ENCODE assay signal across 40 cellular contexts in the genomic region with DNA sequence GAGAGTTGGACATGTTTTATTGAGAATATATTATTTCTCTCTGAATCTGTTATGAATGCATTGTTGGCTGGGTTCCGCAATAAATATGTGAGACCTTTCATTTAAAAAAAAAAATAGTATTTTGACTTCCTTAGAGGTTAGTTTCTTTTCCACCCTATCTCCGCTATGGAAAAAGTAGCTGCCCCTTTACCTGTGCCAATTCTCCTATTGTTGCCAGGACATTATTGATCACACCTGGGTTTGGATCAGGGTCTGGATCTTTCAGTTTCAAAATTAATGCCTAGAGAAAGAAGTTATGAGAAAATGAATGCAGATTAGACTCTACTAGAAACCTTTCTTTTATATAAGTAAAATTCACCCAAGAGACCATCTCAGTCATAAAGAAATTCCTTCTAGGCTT. TPM values are rescaled to one million over a fixed set of nuclear protein-coding genes. Genes with fewer than 3 reads are reported as not detected.
"Had no signal": no experiment of that assay in that cellular context is flagged by ENCODE, and none has a peak within 500 bp of the region (broad histone marks: within the 10 kb centered on the region; RNA-seq: fewer than 3 reads in every experiment).

No MANE protein-coding gene starts in this region.

- H3K4me3 ChIP-seq: adrenal gland, ascending aorta, body of pancreas, breast epithelium, cardiac muscle cell had no signal

- H3K4me3 Mint-ChIP-seq: activated naive CD4-positive, alpha-beta T cell treated with anti-CD3 and anti-CD28 coated beads for 36 hours; activated naive CD4-positive, alpha-beta T cell treated with anti-CD3 and anti-CD28 coated beads, Interleukin-2, amount 10 ng/mL, durations not matched to agents 7 days and 5 days; activated naive CD8-positive, alpha-beta T cell; activated naive CD8-positive, alpha-beta T cell treated with anti-CD3 and anti-CD28 coated beads for 36 hours; activated naive CD8-positive, alpha-beta T cell treated with anti-CD3 and anti-CD28 coated beads, Interleukin-2, amount 10 ng/mL, durations not matched to agents 7 days and 5 days; activated naive CD8-positive, alpha-beta T cell treated with anti-CD3 and anti-CD28 coated beads, Interleukin-2, amount 50 U/mL, for 24 hours; activated T-cell treated with anti-CD3 and anti-CD28 coated beads, Interleukin-2, amount 50 U/mL, for 24 hours; activated T-cell treated with anti-CD3 and anti-CD28 coated beads, Interleukin-2, amount 50 U/mL, for 4 hours; activated T-cell treated with anti-CD3 and anti-CD28 coated beads, Interleukin-2, amount 50 U/mL, for 72 hours; activated T-helper 1 cell treated with anti-CD3 and anti-CD28 coated beads, Interleukin-12 subunit alpha, Interleukin-12 subunit beta, Interleukin-2, Interleukin-4 antibody, amounts not matched to agents 30 ng/mL and 10 ng/mL and 1 ng/mL, durations not matched to agents 14 hours and 24 hours and 36 hours; activated T-helper 17 cell treated with anti-CD3 and anti-CD28 coated beads, Interleukin-2, amount 50 U/mL, for 72 hours; brain; central memory CD8-positive, alpha-beta T cell had no signal

- ATAC-seq: activated naive CD4-positive, alpha-beta T cell treated with anti-CD3 and anti-CD28 coated beads, Interleukin-2, amount 50 U/mL, for 72 hours; activated naive CD8-positive, alpha-beta T cell treated with anti-CD3 and anti-CD28 coated beads, Interleukin-2, amount 50 U/mL, for 24 hours; activated T-cell treated with anti-CD3 and anti-CD28 coated beads, Interleukin-2, amount 50 U/mL, for 4 hours; activated T-cell treated with anti-CD3 and anti-CD28 coated beads, Interleukin-2, amount 50 U/mL, for 72 hours; activated T-helper 17 cell treated with anti-CD3 and anti-CD28 coated beads, Interleukin-2, amount 50 U/mL, for 72 hours; body of pancreas had no signal

- H3K27ac Mint-ChIP-seq: activated naive CD4-positive, alpha-beta T cell treated with anti-CD3 and anti-CD28 coated beads for 36 hours; activated naive CD4-positive, alpha-beta T cell treated with anti-CD3 and anti-CD28 coated beads, Interleukin-2, amount 10 ng/mL, durations not matched to agents 7 days and 5 days; activated naive CD8-positive, alpha-beta T cell; activated naive CD8-positive, alpha-beta T cell treated with anti-CD3 and anti-CD28 coated beads for 36 hours; activated naive CD8-positive, alpha-beta T cell treated with anti-CD3 and anti-CD28 coated beads, Interleukin-2, amount 10 ng/mL, durations not matched to agents 7 days and 5 days; activated naive CD8-positive, alpha-beta T cell treated with anti-CD3 and anti-CD28 coated beads, Interleukin-2, amount 50 U/mL, for 24 hours; activated T-cell treated with anti-CD3 and anti-CD28 coated beads, Interleukin-2, amount 50 U/mL, for 24 hours; activated T-cell treated with anti-CD3 and anti-CD28 coated beads, Interleukin-2, amount 50 U/mL, for 72 hours; activated T-helper 1 cell treated with anti-CD3 and anti-CD28 coated beads, Interleukin-12 subunit alpha, Interleukin-12 subunit beta, Interleukin-2, Interleukin-4 antibody, amounts not matched to agents 30 ng/mL and 10 ng/mL and 1 ng/mL, durations not matched to agents 14 hours and 24 hours and 36 hours; activated T-helper 2 cell treated with anti-CD3 and anti-CD28 coated beads, Interferon-gamma antibody, Interleukin-2, Interleukin-4, amounts not matched to agents 10 μg/mL and 5 μg/mL and 100 μg/mL, durations not matched to agents 14 hours and 24 hours and 36 hours; brain had no signal

- H3K4me1 Mint-ChIP-seq: activated naive CD8-positive, alpha-beta T cell treated with anti-CD3 and anti-CD28 coated beads for 36 hours; brain; central memory CD8-positive, alpha-beta T cell had no signal

- H3K27me3 ChIP-seq: adrenal gland, ascending aorta, body of pancreas, brain microvascular endothelial cell, breast epithelium, cardiac muscle cell had no signal

- DNase-seq: activated effector memory CD4-positive, alpha-beta T cell treated with anti-CD3 and anti-CD28 coated beads, Interleukin-2, amount 50 U/mL, for 16 hours; activated effector memory CD4-positive, alpha-beta T cell treated with Interleukin-2 at 50 U/mL for 16 hours; activated gamma-delta T cell; activated gamma-delta T cell treated with Interleukin-2 at 50 U/mL for 16 hours; activated naive CD4-positive, alpha-beta T cell treated with anti-CD3 and anti-CD28 coated beads for 36 hours; activated naive CD4-positive, alpha-beta T cell treated with anti-CD3 and anti-CD28 coated beads, Interleukin-2, amount 10 ng/mL, durations not matched to agents 7 days and 5 days; activated naive CD4-positive, alpha-beta T cell treated with anti-CD3 and anti-CD28 coated beads, Interleukin-2, amount 50 U/mL, for 16 hours; activated naive CD4-positive, alpha-beta T cell treated with Interleukin-2 at 50 U/mL for 16 hours; activated naive CD8-positive, alpha-beta T cell treated with anti-CD3 and anti-CD28 coated beads for 36 hours; activated naive CD8-positive, alpha-beta T cell treated with anti-CD3 and anti-CD28 coated beads, Interleukin-2, amount 10 ng/mL, durations not matched to agents 7 days and 5 days; activated naive CD8-positive, alpha-beta T cell treated with anti-CD3 and anti-CD28 coated beads, Interleukin-2, amount 50 U/mL, for 24 hours; activated T-cell treated with anti-CD3 and anti-CD28 coated beads for 4 hours; activated T-cell treated with anti-CD3 and anti-CD28 coated beads, Interleukin-2, amount 50 U/mL, for 1 hour; activated T-cell treated with anti-CD3 and anti-CD28 coated beads, Interleukin-2, amount 50 U/mL, for 24 hours; activated T-cell treated with anti-CD3 and anti-CD28 coated beads, Interleukin-2, amount 50 U/mL, for 4 hours; activated T-cell treated with anti-CD3 and anti-CD28 coated beads, Interleukin-2, amount 50 U/mL, for 48 hours; activated T-cell treated with anti-CD3 and anti-CD28 coated beads, Interleukin-2, amount 50 U/mL, for 72 hours; adrenal gland; amniotic stem cell; amygdala; anterior cingulate cortex; aorta; body of pancreas; brain microvascular endothelial cell; caudate nucleus; central memory CD4-positive, alpha-beta T cell; cerebellar nuclear complex had no signal

- H3K27me3 Mint-ChIP-seq: activated naive CD4-positive, alpha-beta T cell treated with anti-CD3 and anti-CD28 coated beads, Interleukin-2, amount 10 ng/mL, durations not matched to agents 7 days and 5 days; activated naive CD8-positive, alpha-beta T cell; activated naive CD8-positive, alpha-beta T cell treated with anti-CD3 and anti-CD28 coated beads for 36 hours; activated naive CD8-positive, alpha-beta T cell treated with anti-CD3 and anti-CD28 coated beads, Interleukin-2, amount 10 ng/mL, durations not matched to agents 7 days and 5 days; activated naive CD8-positive, alpha-beta T cell treated with anti-CD3 and anti-CD28 coated beads, Interleukin-2, amount 50 U/mL, for 24 hours; activated T-cell treated with anti-CD3 and anti-CD28 coated beads, Interleukin-2, amount 50 U/mL, for 24 hours; activated T-helper 17 cell treated with anti-CD3 and anti-CD28 coated beads, Interleukin-2, amount 50 U/mL, for 72 hours; brain; central memory CD8-positive, alpha-beta T cell had no signal

- H3K27ac ChIP-seq: adrenal gland, ascending aorta, body of pancreas, brain microvascular endothelial cell, breast epithelium, cardiac muscle cell had no signal

- H3K4me1 ChIP-seq: adrenal gland, ascending aorta, body of pancreas, breast epithelium had no signal

- FAIRE-seq: astrocyte, bronchial epithelial cell had no signal

- H3K9me3 ChIP-seq: adrenal gland, ascending aorta, body of pancreas, breast epithelium had no signal

- H3K9me3 Mint-ChIP-seq: activated naive CD4-positive, alpha-beta T cell treated with anti-CD3 and anti-CD28 coated beads for 36 hours; activated naive CD4-positive, alpha-beta T cell treated with anti-CD3 and anti-CD28 coated beads, Interleukin-2, amount 10 ng/mL, durations not matched to agents 7 days and 5 days; activated naive CD4-positive, alpha-beta T cell treated with anti-CD3 and anti-CD28 coated beads, Interleukin-2, amount 50 U/mL, for 72 hours; activated naive CD8-positive, alpha-beta T cell treated with anti-CD3 and anti-CD28 coated beads for 36 hours; activated naive CD8-positive, alpha-beta T cell treated with anti-CD3 and anti-CD28 coated beads, Interleukin-2, amount 10 ng/mL, durations not matched to agents 7 days and 5 days; activated naive CD8-positive, alpha-beta T cell treated with anti-CD3 and anti-CD28 coated beads, Interleukin-2, amount 50 U/mL, for 24 hours; activated T-cell treated with anti-CD3 and anti-CD28 coated beads, Interleukin-2, amount 50 U/mL, for 24 hours; activated T-cell treated with anti-CD3 and anti-CD28 coated beads, Interleukin-2, amount 50 U/mL, for 4 hours; activated T-cell treated with anti-CD3 and anti-CD28 coated beads, Interleukin-2, amount 50 U/mL, for 72 hours; activated T-helper 1 cell treated with anti-CD3 and anti-CD28 coated beads, Interleukin-12 subunit alpha, Interleukin-12 subunit beta, Interleukin-2, Interleukin-4 antibody, amounts not matched to agents 30 ng/mL and 10 ng/mL and 1 ng/mL, durations not matched to agents 14 hours and 24 hours and 36 hours; activated T-helper 17 cell treated with anti-CD3 and anti-CD28 coated beads, Interleukin-2, amount 50 U/mL, for 72 hours; activated T-helper 2 cell treated with anti-CD3 and anti-CD28 coated beads, Interferon-gamma antibody, Interleukin-2, Interleukin-4, amounts not matched to agents 10 μg/mL and 5 μg/mL and 100 μg/mL, durations not matched to agents 14 hours and 24 hours and 36 hours; brain; central memory CD8-positive, alpha-beta T cell had no signal

RNA-seq across cellular contexts. Expression of gene ANGPTL7, which starts 44.1 kb away (rescaled TPM):
- total RNA-seq: activated naive CD4-positive, alpha-beta T cell treated with anti-CD3 and anti-CD28 coated beads for 36 hours; activated naive CD4-positive, alpha-beta T cell treated with anti-CD3 and anti-CD28 coated beads, Interleukin-2, amount 50 U/mL, for 72 hours; activated naive CD8-positive, alpha-beta T cell treated with anti-CD3 and anti-CD28 coated beads for 36 hours; activated naive CD8-positive, alpha-beta T cell treated with anti-CD3 and anti-CD28 coated beads, Interleukin-2, amount 10 ng/mL, durations not matched to agents 7 days and 5 days; activated T-cell treated with anti-CD3 and anti-CD28 coated beads, Interleukin-2, amount 50 U/mL, for 4 hours; activated T-cell treated with anti-CD3 and anti-CD28 coated beads, Interleukin-2, amount 50 U/mL, for 72 hours; activated T-helper 1 cell treated with anti-CD3 and anti-CD28 coated beads, Interleukin-12 subunit alpha, Interleukin-12 subunit beta, Interleukin-2, Interleukin-4 antibody, amounts not matched to agents 30 ng/mL and 10 ng/mL and 1 ng/mL, durations not matched to agents 14 hours and 24 hours and 36 hours; activated T-helper 17 cell treated with anti-CD3 and anti-CD28 coated beads, Interleukin-2, amount 50 U/mL, for 72 hours; activated T-helper 2 cell treated with anti-CD3 and anti-CD28 coated beads, Interferon-gamma antibody, Interleukin-2, Interleukin-4, amounts not matched to agents 10 μg/mL and 5 μg/mL and 100 μg/mL, durations not matched to agents 14 hours and 24 hours and 36 hours; bronchial epithelial cell; cardiac muscle cell; chondrocyte had no signal
- polyA plus RNA-seq: cardiac muscle cell had no signal
